Comparison of ENCODE assay signal across 8 cellular contexts in genomic region chr1:3518256-3518655, GRCh38.
DNase-seq lines count a peak whose midpoint lies in the region; ATAC-seq and TF ChIP-seq lines count a peak whose summit lies in the region.

No MANE protein-coding gene starts in this region.

- intact Hi-C loops in breast epithelium (cut with DNase I; ENCODE audit: low total_unique reads) = no loop called here

- H3K27ac ChIP-seq in C4-2B (no peak overlapping the region), OCI-LY1 (ENCODE audit: low read depth, low read length, poor library complexity, severe bottlenecking) (no peak overlapping the region), breast epithelium (no peak overlapping the region), neutrophil (no peak overlapping the region)

- ATAC-seq in GM21737 (IDR thresholded peaks at IDR 0.05; ENCODE audit: unreplicated experiment) (no peak), GM18511 (IDR thresholded peaks at IDR 0.05; ENCODE audit: unreplicated experiment) (no peak)

- TF ChIP-seq CTCF in C4-2B (conservative IDR thresholded peaks at IDR 0.05) (peak; percentile 95), OCI-LY1 (IDR thresholded peaks at IDR 0.05; ENCODE audit: low read length) (peak; percentile 50; the same call in 1 of the 2 replicates), breast epithelium (IDR thresholded peaks at IDR 0.05) (peak in 2 of 3 donors; percentile 17 to 51), neutrophil (IDR thresholded peaks at IDR 0.05) (peak; percentile 87)

- H3K9me2 ChIP-seq in OCI-LY1 (ENCODE audit: low read depth, low read length) = no peaks in the 10 kb centered on the region

- H3K4me3 ChIP-seq in OCI-LY1 (ENCODE audit: low read depth, low read length, poor library complexity, severe bottlenecking) = no peak overlapping the region
- H3K4me3 ChIP-seq in breast epithelium = no peak overlapping the region
- H3K4me3 ChIP-seq in neutrophil (ENCODE audit: low read depth in 1 of 2, low read length in 1 of 2) = no peak overlapping the region

- H3K4me1 ChIP-seq in OCI-LY1 (ENCODE audit: insufficient read depth, low read length, severe bottlenecking) = no peaks in the 10 kb centered on the region
- no peaks in the 10 kb centered on the region for H3K4me1 ChIP-seq in breast epithelium
- peaks cover 0 to 3% of the 10 kb centered on the region in 2 experiments for H3K4me1 ChIP-seq in neutrophil (ENCODE audit: control insufficient read depth in 1 of 2, insufficient read depth in 1 of 2, low read depth in 1 of 2, low read length in 1 of 2)

- DNase-seq in breast epithelium (ENCODE audit: low spot score in 2 of 2) = no peak
- no peak for DNase-seq in SHP77 (lab: John Stamatoyannopoulos, UW)
- DNase-seq in middle frontal gyrus (ENCODE audit: extremely low spot score, low spot score) = no peak

- H3K4me2 ChIP-seq in OCI-LY1 (ENCODE audit: low read length) = no peak overlapping the region

- TF ChIP-seq POLR2A in breast epithelium (IDR thresholded peaks at IDR 0.05) = no peak

- H4K20me1 ChIP-seq in OCI-LY1 (ENCODE audit: insufficient read depth, low read length) = no peaks in the 10 kb centered on the region

- H3K36me3 ChIP-seq in OCI-LY1 (ENCODE audit: insufficient read depth, low read length) = no peaks in the 10 kb centered on the region
- H3K36me3 ChIP-seq in breast epithelium = no peaks in the 10 kb centered on the region
- H3K36me3 ChIP-seq in neutrophil = peaks cover 74% of the 10 kb centered on the region

- H3K9me3 ChIP-seq in OCI-LY1 (ENCODE audit: low read length) (no peaks in the 10 kb centered on the region), breast epithelium (no peaks in the 10 kb centered on the region), neutrophil (no peaks in the 10 kb centered on the region)

- H2AFZ ChIP-seq in OCI-LY1 (ENCODE audit: low read length) = no peak overlapping the region

- H3K9ac ChIP-seq in OCI-LY1 (ENCODE audit: low read length) = no peak overlapping the region

- no peaks in the 10 kb centered on the region for H3F3A ChIP-seq in OCI-LY1 (ENCODE audit: insufficient read depth, low read length)

- H3K27me3 ChIP-seq in OCI-LY1 (ENCODE audit: insufficient read depth, low read length) (peaks cover 19% of the 10 kb centered on the region; the same call in 1 of the 2 replicates), breast epithelium (no peaks in the 10 kb centered on the region), neutrophil (no peaks in the 10 kb centered on the region)

- no peaks in the 10 kb centered on the region for H3K79me2 ChIP-seq in OCI-LY1 (ENCODE audit: insufficient read depth, low read length)

Comparison
In these comparisons a context has a peak if more than half of its experiments do, and no peak if none do; other contexts are left out.
1. CTCF ChIP-seq: peak in every context shown above with its lines; median percentile 95 in C4-2B; 87 in neutrophil; 50 in OCI-LY1; 34 in breast epithelium.